ENCODE assay signal across 9 cellular contexts in genomic region chr18:11149441-11150270, GRCh38. TPM values are rescaled to one million over a fixed set of nuclear protein-coding genes. Genes with fewer than 3 reads are reported as not detected.
DNase-seq lines count a peak whose midpoint lies in the region; ATAC-seq and TF ChIP-seq lines count a peak whose summit lies in the region.
"Had no signal": no experiment of that assay in that cellular context is flagged by ENCODE, and none has a peak within 500 bp of the region (broad histone marks: within the 10 kb centered on the region; RNA-seq: fewer than 3 reads in every experiment).

Gene PIEZO2 (minus strand): TSS chr18:11149569. CDS start chr18:11148588, 981 bp downstream.

- intact Hi-C loops in thyroid gland (cut with DNase I) = loop anchor here (10.0 kb wide), 1 partner anchor 295 kb away; no protein-coding TSS in a partner anchor

- TF ChIP-seq POLR2A in thyroid gland (IDR thresholded peaks at IDR 0.05) = peak in 1 of 2 donors; percentile 37

- 5 to 6% methylated on average over 62 of the region's 62 CpGs for WGBS in lung, 2 donors
- 12 to 15% methylated on average over 29 to 40 of the region's 62 CpGs for WGBS in thyroid gland, 2 donors

- no peaks in the 10 kb centered on the region for H3K27me3 ChIP-seq in MG63
- H3K27me3 ChIP-seq in lung (ENCODE audit: control insufficient read depth, insufficient read depth) = peaks cover 11% of the 10 kb centered on the region
- no peaks in the 10 kb centered on the region for H3K27me3 ChIP-seq in thyroid gland

- ATAC-seq in GM19395 (IDR thresholded peaks at IDR 0.05; ENCODE audit: unreplicated experiment) (peak; percentile 90), lung (ENCODE audit: insufficient read depth, low FRiP score) (peak; percentile 54)

- in situ Hi-C loops in Caki2 (cut with HindIII; ENCODE audit: low pct_unique_long_range_greater_than_20kb, low sequenced_read_pairs) = no loop called here

- DNase-seq in Caki2 (ENCODE audit: low read depth) (peak; percentile 78), MG63 (peak; percentile 88), dermis blood vessel endothelial cell (peak; percentile 86), lung (ENCODE audit: low spot score) (peak; percentile 51), thyroid gland (peak; percentile 35 to 45), COR-L47 (lab: John Stamatoyannopoulos, UW) (no peak)
- no peak for DNase-seq in activated naive CD4-positive, alpha-beta T cell treated with Interleukin-2 at 50 U/mL for 16 hours

- no peak for TF ChIP-seq CTCF in lung (IDR thresholded peaks at IDR 0.05; ENCODE audit: control extremely low read depth, extremely low read depth)
- no peak for TF ChIP-seq CTCF in thyroid gland (IDR thresholded peaks at IDR 0.05)

- H3K36me3 ChIP-seq in MG63 (peaks cover 31% of the 10 kb centered on the region), lung (ENCODE audit: control insufficient read depth in 2 of 2, insufficient read depth in 2 of 2, low read length in 2 of 2) (no peaks in the 10 kb centered on the region), thyroid gland (no peaks in the 10 kb centered on the region)
- H3K36me3 ChIP-seq: neutrophil had no signal

- H3K9me3 ChIP-seq in MG63 (no peaks in the 10 kb centered on the region), lung (ENCODE audit: control insufficient read depth in 2 of 2, insufficient read depth in 1 of 2, low read length in 1 of 2) (peaks cover 0 to 2% of the 10 kb centered on the region in 2 donors), thyroid gland (no peaks in the 10 kb centered on the region)
- H3K9me3 ChIP-seq: neutrophil had no signal

- H3K27ac ChIP-seq in lung (ENCODE audit: low read depth in 1 of 2, low read length in 1 of 2) (peak within 1 kb of the TSS in 1 of 2 donors; percentile 50), thyroid gland (no peak within 1 kb of the TSS)
- H3K27ac ChIP-seq: neutrophil had no signal

- H3K4me1 ChIP-seq in lung (ENCODE audit: control insufficient read depth in 2 of 2, insufficient read depth in 2 of 2, low read length in 2 of 2) (peaks cover 0 to 12% of the 10 kb centered on the region in 2 donors), thyroid gland (peaks cover 6 to 17% of the 10 kb centered on the region in 2 donors)

- H3K4me3 ChIP-seq in MG63 = peak within 1 kb of the TSS; percentile 76
- peak within 1 kb of the TSS; percentile 48 for H3K4me3 ChIP-seq in lung
- peak within 1 kb of the TSS in 1 of 3 donors; percentile 28 for H3K4me3 ChIP-seq in thyroid gland (replicated peaks in 1 of 3)

RNA-seq across cellular contexts. Expression of gene PIEZO2, which starts in this region (rescaled TPM):
- 2.8 and 9.4 TPM in 2 replicates for total RNA-seq in Caki2 (2014; rRNA removed; shearing (Covaris generic); ENCODE audit: low replicate concordance)
- 11.1 and 42.7 TPM in 2 replicates for total RNA-seq in MG63 (2014; rRNA removed; shearing (Covaris generic); ENCODE audit: low replicate concordance)
- total RNA-seq in dermis blood vessel endothelial cell (141 and 342 TPM in 2 replicates), lung (100 to 1,000 TPM in 1 of 2 donors, 10 to 100 TPM in 1; 33.2 to 233 TPM), thyroid gland (10 to 100 TPM in 1 of 4 donors, 1 to 10 TPM in 3; 5.0 to 13.8 (median 6.1) TPM)
- polyA plus RNA-seq in lung = 1 to 10 TPM; 2.6 to 4.5 TPM

Comparison
In these comparisons a context has a peak if more than half of its experiments do, and no peak if none do; other contexts are left out.
1. DNase-seq: peak in Caki2 (single experiment), MG63 (single experiment), dermis blood vessel endothelial cell (single experiment), lung (single experiment) and thyroid gland (2 of 2); none in activated naive CD4-positive, alpha-beta T cell treated with Interleukin-2 at 50 U/mL for 16 hours (single experiment) and COR-L47 (single experiment).